ENCODE assay signal across 16 cellular contexts in genomic region chr3:32440481-32441350, GRCh38. TPM values are rescaled to one million over a fixed set of nuclear protein-coding genes. Genes with fewer than 3 reads are reported as not detected.
A peak's percentile ranks its signal among the peaks of the same experiment; 100 is the strongest.
DNase-seq lines count a peak whose midpoint lies in the region; ATAC-seq, FAIRE-seq and TF ChIP-seq lines count a peak whose summit lies in the region.
"Had no signal": no experiment of that assay in that cellular context is flagged by ENCODE, and none has a peak within 500 bp of the region (broad histone marks: within the 10 kb centered on the region; RNA-seq: fewer than 3 reads in every experiment).

No MANE protein-coding gene starts in this region.

- peak; percentile 83 for FAIRE-seq in keratinocyte (lab: Jason Lieb, UNC)
- FAIRE-seq: G401.6 had no signal

- H3K9me3 Mint-ChIP-seq in activated naive CD4-positive, alpha-beta T cell treated with anti-CD3 and anti-CD28 coated beads, Interleukin-2, amount 50 U/mL, for 24 hours, result no peaks in the 10 kb centered on the region
- H3K9me3 Mint-ChIP-seq in T-cell, result no peaks in the 10 kb centered on the region
- H3K9me3 Mint-ChIP-seq: immature natural killer cell, natural killer cell had no signal

- 67 to 74% methylated on average over 12 of the region's 12 CpGs for WGBS in esophagus squamous epithelium, 2 donors

- H3K27me3 Mint-ChIP-seq in activated naive CD4-positive, alpha-beta T cell treated with anti-CD3 and anti-CD28 coated beads, Interleukin-2, amount 50 U/mL, for 24 hours, result no peaks in the 10 kb centered on the region
- no peaks in the 10 kb centered on the region for H3K27me3 Mint-ChIP-seq in T-cell

- H2AFZ ChIP-seq in keratinocyte (ENCODE audit: control insufficient read depth, low read length), result peak overlapping the region; percentile 56

- H3K27ac ChIP-seq in keratinocyte (ENCODE audit: control insufficient read depth, insufficient read depth, low read length) (peak overlapping the region; percentile 94), vagina (no peak overlapping the region), esophagus squamous epithelium (no peak overlapping the region)

- TF ChIP-seq CTCF in keratinocyte (optimal IDR thresholded peaks at IDR 0.05 in 1 of 3, IDR thresholded peaks at IDR 0.05 in 1 of 3, conservative IDR thresholded peaks at IDR 0.05 in 1 of 3; ENCODE audit: extremely low read depth in 1 of 3, insufficient read depth in 2 of 3, low read length in 3 of 3) (no peak), vagina (IDR thresholded peaks at IDR 0.05) (no peak), esophagus squamous epithelium (IDR thresholded peaks at IDR 0.05) (no peak)

- DNase-seq in activated naive CD4-positive, alpha-beta T cell treated with anti-CD3 and anti-CD28 coated beads, Interleukin-2, amount 50 U/mL, for 16 hours, result no peak
- no peak for DNase-seq in T-cell
- DNase-seq in keratinocyte (ENCODE audit: low read depth, low spot score), result peak; percentile 58
- DNase-seq in vagina (ENCODE audit: extremely low spot score in 2 of 2), result peak; percentile 37 to 58
- DNase-seq in esophagus squamous epithelium (lab: John Stamatoyannopoulos, UW), result no peak
- no peak for DNase-seq in OCI-M2 (lab: John Stamatoyannopoulos, UW; ENCODE audit: unreplicated experiment)
- DNase-seq: ACHN, activated gamma-delta T cell treated with Interleukin-2 at 50 U/mL for 16 hours, immature natural killer cell, natural killer cell, NCI-H1048, NCI-H82 had no signal

- no peak for TF ChIP-seq POLR2A in vagina (IDR thresholded peaks at IDR 0.05)
- no peak for TF ChIP-seq POLR2A in esophagus squamous epithelium (IDR thresholded peaks at IDR 0.05)

- peak overlapping the region; percentile 35 for H3K27ac Mint-ChIP-seq in activated naive CD4-positive, alpha-beta T cell treated with anti-CD3 and anti-CD28 coated beads, Interleukin-2, amount 50 U/mL, for 24 hours
- H3K27ac Mint-ChIP-seq in T-cell, result peak overlapping the region; percentile 64 to 97
- H3K27ac Mint-ChIP-seq: natural killer cell had no signal

- peaks cover 51% of the 10 kb centered on the region for H3K79me2 ChIP-seq in keratinocyte (ENCODE audit: control insufficient read depth, insufficient read depth, low read length)

- peak overlapping the region; percentile 69 for H3K9ac ChIP-seq in keratinocyte (ENCODE audit: control insufficient read depth, extremely low read depth, insufficient read depth, low read length)

- intact Hi-C loops in vagina (cut with DNase I), result no loop called here
- intact Hi-C loops in esophagus squamous epithelium (cut with DNase I), result no loop called here

- peaks cover 24% of the 10 kb centered on the region for H3K36me3 Mint-ChIP-seq in activated naive CD4-positive, alpha-beta T cell treated with anti-CD3 and anti-CD28 coated beads, Interleukin-2, amount 50 U/mL, for 24 hours
- H3K36me3 Mint-ChIP-seq in T-cell, result peaks cover 39% of the 10 kb centered on the region
- H3K36me3 Mint-ChIP-seq: natural killer cell had no signal

- ATAC-seq in T-cell (replicated peaks in 1 of 4), result no peak
- ATAC-seq in HG03135 (IDR thresholded peaks at IDR 0.05; ENCODE audit: unreplicated experiment), result no peak
- ATAC-seq: natural killer cell had no signal

- dilution Hi-C loops in keratinocyte (cut with MboI; ENCODE audit: extremely low pct_ligation_motif_present, low sequenced_read_pairs), result no loop called here

- H4K20me1 ChIP-seq in keratinocyte (ENCODE audit: control insufficient read depth, extremely low read depth, insufficient read depth, low read length), result no peaks in the 10 kb centered on the region

- POLR2A ChIA-PET in T-cell (lab: Charles Lee), result interaction anchor here in 1 of 2 donors (0.5 kb wide), 1 partner anchor 11 kb away, joined by 7 read pairs; no protein-coding TSS in a partner anchor

- no peaks in the 10 kb centered on the region for H3K9me3 ChIP-seq in keratinocyte (ENCODE audit: control insufficient read depth, low read depth, low read length)
- no peaks in the 10 kb centered on the region for H3K9me3 ChIP-seq in vagina
- no peaks in the 10 kb centered on the region for H3K9me3 ChIP-seq in esophagus squamous epithelium

- H3K4me2 ChIP-seq in keratinocyte (ENCODE audit: control insufficient read depth, extremely low read depth, insufficient read depth, low read depth, low read length), result peak overlapping the region; percentile 72

- peaks cover 51% of the 10 kb centered on the region for H3K4me1 ChIP-seq in keratinocyte (ENCODE audit: control insufficient read depth, extremely low read depth, insufficient read depth, low read length)
- no peaks in the 10 kb centered on the region for H3K4me1 ChIP-seq in vagina
- H3K4me1 ChIP-seq in esophagus squamous epithelium, result peaks cover 0 to 16% (median 0%) of the 10 kb centered on the region in 3 donors

- H3K4me1 Mint-ChIP-seq in activated naive CD4-positive, alpha-beta T cell treated with anti-CD3 and anti-CD28 coated beads, Interleukin-2, amount 50 U/mL, for 24 hours, result peaks cover 86% of the 10 kb centered on the region
- peaks cover 79 to 88% (median 87%) of the 10 kb centered on the region in 3 donors for H3K4me1 Mint-ChIP-seq in T-cell

- CTCF ChIA-PET in T-cell (lab: Charles Lee), result interaction anchor here (0.7 to 0.9 kb wide), 2 partner anchors 10 to 32 kb away, joined by 3 to 4 read pairs; no protein-coding TSS in a partner anchor

- H3K27me3 ChIP-seq in keratinocyte (ENCODE audit: control insufficient read depth, extremely low read depth, insufficient read depth, low read length) (no peaks in the 10 kb centered on the region), vagina (no peaks in the 10 kb centered on the region), esophagus squamous epithelium (peaks cover 0 to 97% (median 0%) of the 10 kb centered on the region in 4 donors)

- H3K4me3 Mint-ChIP-seq in activated naive CD4-positive, alpha-beta T cell treated with anti-CD3 and anti-CD28 coated beads, Interleukin-2, amount 50 U/mL, for 24 hours, result no peak overlapping the region
- H3K4me3 Mint-ChIP-seq in T-cell, result no peak overlapping the region
- H3K4me3 Mint-ChIP-seq: immature natural killer cell, natural killer cell had no signal

- H3K4me3 ChIP-seq in keratinocyte (ENCODE audit: control insufficient read depth in 2 of 3, extremely low read depth in 1 of 3, insufficient read depth in 2 of 3, low read depth in 1 of 3, low read length in 3 of 3) (no peak overlapping the region), vagina (no peak overlapping the region), esophagus squamous epithelium (no peak overlapping the region)
- H3K4me3 ChIP-seq: skin epidermis had no signal

- H3K36me3 ChIP-seq in keratinocyte (ENCODE audit: control insufficient read depth in 2 of 2, extremely low read depth in 1 of 2, insufficient read depth in 2 of 2, low read length in 2 of 2), result peaks cover 0 to 4% of the 10 kb centered on the region in 2 experiments
- H3K36me3 ChIP-seq in vagina, result no peaks in the 10 kb centered on the region
- H3K36me3 ChIP-seq in esophagus squamous epithelium, result peaks cover 0 to 5% (median 0%) of the 10 kb centered on the region in 3 donors

- H3K9me1 ChIP-seq in keratinocyte (ENCODE audit: control insufficient read depth, extremely low read depth, insufficient read depth, low read length), result no peaks in the 10 kb centered on the region

RNA-seq across cellular contexts. Expression of gene CMTM7, which starts 49.1 kb away (rescaled TPM):
- total RNA-seq in T-cell (10 to 100 TPM; 40.7 to 56.7 (median 47.8) TPM), vagina (11.0 TPM), esophagus squamous epithelium (1 to 10 TPM in 2 of 4 donors, under 1 TPM in 1, not detected in 1; 0.35 to 6.7 (median 3.0) TPM)
- polyA plus RNA-seq in keratinocyte, result 27.3 to 51.8 TPM (median 47.2 TPM) in 3 replicates
- polyA plus RNA-seq in keratinocyte (2011; ENCODE audit: low read depth), result 3.7 TPM
- 41.5 and 48.3 TPM in 2 replicates for polyA plus RNA-seq in keratinocyte (2011; cell fraction: cytosol; rRNA removed)
- polyA plus RNA-seq in keratinocyte (2011; cell fraction: nucleus; rRNA removed), result 32.1 and 49.5 TPM in 2 replicates
- polyA plus RNA-seq in keratinocyte (2012; ENCODE audit: low replicate concordance), result 17.9 and 37.6 TPM in 2 replicates
- polyA minus RNA-seq in keratinocyte, result 21.9 to 61.9 TPM (median 33.9 TPM) in 3 replicates
- 51.4 TPM for polyA minus RNA-seq in keratinocyte (2011; cell fraction: cytosol; rRNA and poly(A)+ RNA removed)
- 16.2 and 16.3 TPM in 2 replicates for polyA minus RNA-seq in keratinocyte (2011; cell fraction: nucleus; rRNA and poly(A)+ RNA removed)

Comparison
In these comparisons a context has a peak if more than half of its experiments do, and no peak if none do; other contexts are left out.
1. DNase-seq: peak in keratinocyte (single experiment) and vagina (2 of 2); none in activated naive CD4-positive, alpha-beta T cell treated with anti-CD3 and anti-CD28 coated beads, Interleukin-2, amount 50 U/mL, for 16 hours (single experiment), T-cell (0 of 34), esophagus squamous epithelium (single experiment) and OCI-M2 (single experiment).